8 cellular contexts compared by ENCODE assay signal in the genomic region with DNA sequence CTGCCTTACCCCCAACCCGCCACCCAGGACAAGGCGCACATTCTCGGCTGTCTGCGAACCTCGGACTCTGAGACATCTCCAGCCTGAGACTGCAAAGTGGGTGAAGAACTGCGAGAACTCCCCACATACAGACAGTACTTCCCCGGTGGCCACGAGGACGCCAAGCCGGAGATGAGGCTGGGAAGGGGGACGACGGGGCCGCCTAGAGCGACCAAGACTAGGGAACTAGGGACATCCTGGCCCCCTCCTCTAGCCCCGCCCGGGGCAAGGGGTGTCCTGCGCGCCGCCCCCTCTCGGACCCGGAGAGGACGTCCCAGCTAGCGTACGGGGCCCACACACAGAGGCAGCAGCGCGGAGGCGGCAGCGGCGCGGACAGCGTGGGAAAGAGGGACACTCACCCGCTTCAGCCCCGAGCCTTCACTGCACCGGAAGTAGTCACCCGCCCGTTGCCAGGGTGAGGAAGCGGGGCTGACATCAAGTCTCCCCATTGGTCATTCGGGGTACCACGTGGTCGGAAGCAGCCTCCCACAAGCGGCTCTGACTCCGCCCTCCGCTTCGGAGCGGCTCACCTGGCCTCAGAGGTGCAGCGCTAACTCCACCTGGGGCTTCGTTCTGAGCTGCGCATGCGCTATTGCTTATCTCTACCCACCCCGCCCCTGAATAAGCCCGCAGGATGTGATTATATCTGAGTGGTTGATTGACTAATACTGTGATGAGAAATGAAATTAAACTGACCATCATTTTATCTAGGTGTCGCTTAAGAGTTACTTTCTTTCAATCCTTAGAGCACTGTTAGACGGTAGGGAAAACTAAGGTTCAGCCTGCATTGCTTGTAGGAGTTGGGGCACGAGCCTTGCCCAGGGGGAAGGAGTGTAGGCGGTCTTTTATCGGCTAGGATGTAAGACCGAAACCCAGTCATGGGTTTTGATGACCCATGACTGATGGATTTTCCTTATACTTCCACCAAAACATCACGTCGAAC.
DNase-seq lines count a peak whose midpoint lies in the region; TF ChIP-seq lines count a peak whose summit lies in the region.

A gene with protein sequence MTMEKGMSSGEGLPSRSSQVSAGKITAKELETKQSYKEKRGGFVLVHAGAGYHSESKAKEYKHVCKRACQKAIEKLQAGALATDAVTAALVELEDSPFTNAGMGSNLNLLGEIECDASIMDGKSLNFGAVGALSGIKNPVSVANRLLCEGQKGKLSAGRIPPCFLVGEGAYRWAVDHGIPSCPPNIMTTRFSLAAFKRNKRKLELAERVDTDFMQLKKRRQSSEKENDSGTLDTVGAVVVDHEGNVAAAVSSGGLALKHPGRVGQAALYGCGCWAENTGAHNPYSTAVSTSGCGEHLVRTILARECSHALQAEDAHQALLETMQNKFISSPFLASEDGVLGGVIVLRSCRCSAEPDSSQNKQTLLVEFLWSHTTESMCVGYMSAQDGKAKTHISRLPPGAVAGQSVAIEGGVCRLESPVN (minus strand): TSS at position 437 of the 982 bp plus-strand sequence. CDS start 8,854 bp downstream, outside the sequence.

- H3K27ac ChIP-seq in RWPE1: peak within 1 kb of the TSS; percentile 74

- TF ChIP-seq CTCF in LNCaP clone FGC (IDR thresholded peaks at IDR 0.05; ENCODE audit: control insufficient read depth, extremely low read depth, insufficient read depth): no peak
- no peak for TF ChIP-seq CTCF in RWPE1 (conservative IDR thresholded peaks at IDR 0.05; ENCODE audit: low read depth)
- no peak for TF ChIP-seq CTCF in fibroblast of pulmonary artery (IDR thresholded peaks at IDR 0.05; ENCODE audit: low read length, missing control alignments)
- no peak for TF ChIP-seq CTCF in nephron (IDR thresholded peaks at IDR 0.05; ENCODE audit: unreplicated experiment in 3 of 3)

- POLR2A ChIA-PET in RWPE1 (lab: Yijun Ruan, JAX; ENCODE audit: low non-redundant PET): no interaction called here

- H3K27me3 Mint-ChIP-seq in nephron (ENCODE audit: low read depth): peaks cover 17% of the 10 kb centered on the region
- peaks cover 7% of the 10 kb centered on the region for H3K27me3 Mint-ChIP-seq in stimulated activated naive CD8-positive, alpha-beta T cell treated with anti-CD3 and anti-CD28 coated beads, Interleukin-15, Interleukin-2, amounts not matched to agents 100 ng/mL and 50 ng/mL, for 24 hours

- peak; percentile 96 for DNase-seq in EH (ENCODE audit: low read depth)
- peak; percentile 78 for DNase-seq in GOT3 (lab: John Stamatoyannopoulos, UW)
- peak; percentile 98 for DNase-seq in LNCaP clone FGC (ENCODE audit: low read depth)
- DNase-seq in RWPE1 (ENCODE audit: low spot score): peak; percentile 99
- peak; percentile 93 for DNase-seq in activated T-helper 9 cell treated with anti-CD3 and anti-CD28 coated beads, Interleukin-2, amount 50 U/mL, for 16 hours (ENCODE audit: low read depth)
- DNase-seq in fibroblast of pulmonary artery (ENCODE audit: low read depth): peak; percentile 95

- H3K4me3 ChIP-seq in LNCaP clone FGC (ENCODE audit: low read depth, low read length): peak within 1 kb of the TSS; percentile 99
- peak within 1 kb of the TSS; percentile 80 for H3K4me3 ChIP-seq in fibroblast of pulmonary artery (replicated peaks; ENCODE audit: low read depth, low read length)

- H3K36me3 Mint-ChIP-seq in nephron (ENCODE audit: low read depth): peaks cover 11% of the 10 kb centered on the region
- peaks cover 9% of the 10 kb centered on the region for H3K36me3 Mint-ChIP-seq in stimulated activated naive CD8-positive, alpha-beta T cell treated with anti-CD3 and anti-CD28 coated beads, Interleukin-15, Interleukin-2, amounts not matched to agents 100 ng/mL and 50 ng/mL, for 24 hours (ENCODE audit: low read depth)

- CTCF ChIA-PET in RWPE1 (lab: Yijun Ruan, JAX): interaction anchor here (0.5 to 1.0 kb wide), 3 partner anchors 92 to 149 kb away, joined by 3 to 7 read pairs (median 4); no protein-coding TSS in a partner anchor

- no peaks in the 10 kb centered on the region for H3K9me3 Mint-ChIP-seq in nephron
- H3K9me3 Mint-ChIP-seq in stimulated activated naive CD8-positive, alpha-beta T cell treated with anti-CD3 and anti-CD28 coated beads, Interleukin-15, Interleukin-2, amounts not matched to agents 100 ng/mL and 50 ng/mL, for 24 hours: no peaks in the 10 kb centered on the region

- H3K27ac Mint-ChIP-seq in nephron: peak within 1 kb of the TSS; percentile 56 to 87 (median 85)
- peak within 1 kb of the TSS; percentile 89 for H3K27ac Mint-ChIP-seq in stimulated activated naive CD8-positive, alpha-beta T cell treated with anti-CD3 and anti-CD28 coated beads, Interleukin-15, Interleukin-2, amounts not matched to agents 100 ng/mL and 50 ng/mL, for 24 hours

- peaks cover 6% of the 10 kb centered on the region for H3K4me1 Mint-ChIP-seq in nephron
- H3K4me1 Mint-ChIP-seq in stimulated activated naive CD8-positive, alpha-beta T cell treated with anti-CD3 and anti-CD28 coated beads, Interleukin-15, Interleukin-2, amounts not matched to agents 100 ng/mL and 50 ng/mL, for 24 hours (ENCODE audit: low read depth): peaks cover 33% of the 10 kb centered on the region

- peak within 1 kb of the TSS; percentile 97 to 98 (median 98) for H3K4me3 Mint-ChIP-seq in nephron
- peak within 1 kb of the TSS; percentile 85 for H3K4me3 Mint-ChIP-seq in stimulated activated naive CD8-positive, alpha-beta T cell treated with anti-CD3 and anti-CD28 coated beads, Interleukin-15, Interleukin-2, amounts not matched to agents 100 ng/mL and 50 ng/mL, for 24 hours

Comparison
In these comparisons a context has a peak if more than half of its experiments do, and no peak if none do; other contexts are left out.
1. Peak in every context shown above with its lines: DNase-seq, H3K4me3 ChIP-seq and H3K27ac ChIP-seq.